In the genomic region with DNA sequence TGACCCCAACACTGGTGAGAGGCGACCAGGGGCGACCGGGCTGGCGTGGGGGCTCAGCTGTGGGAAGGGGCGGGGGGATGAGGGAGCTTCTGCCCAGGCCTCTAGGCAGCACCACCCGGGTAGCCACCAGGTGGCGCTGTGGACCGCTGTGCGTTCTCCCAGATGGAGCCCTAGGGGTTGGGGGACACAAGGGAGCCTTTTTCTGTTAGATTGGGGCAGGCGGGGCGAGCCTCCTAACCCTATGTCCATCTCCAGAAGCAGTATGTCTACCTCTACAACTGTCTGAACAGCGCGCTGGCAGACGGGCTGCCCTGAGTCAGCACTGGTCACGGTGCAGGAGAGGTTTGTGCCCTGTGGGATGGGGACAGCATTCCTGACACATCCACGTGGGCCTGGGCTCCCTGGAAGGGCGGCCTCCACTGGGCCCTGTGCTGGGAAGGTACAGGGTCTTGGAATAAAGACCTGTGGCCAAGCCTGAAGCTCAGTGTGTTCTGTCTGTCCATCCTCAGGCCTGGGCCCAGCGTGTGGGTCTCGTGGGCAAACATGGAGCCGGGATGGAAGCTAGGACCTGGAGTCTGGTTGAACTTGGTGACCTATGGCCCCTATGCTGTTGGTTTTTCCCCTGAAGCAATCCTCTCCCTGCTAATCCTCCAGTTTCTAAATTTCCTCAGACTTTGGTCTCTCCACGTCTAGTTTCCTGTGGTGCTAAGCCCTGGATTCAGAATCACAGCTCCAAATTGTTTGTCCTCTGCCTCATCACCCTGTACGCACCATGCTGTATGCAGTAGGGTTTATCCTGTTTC, we compare ENCODE assay signal across 8 cellular contexts. TPM values are rescaled to one million over a fixed set of nuclear protein-coding genes. Genes with fewer than 3 reads are reported as not detected.
A peak's percentile ranks its signal among the peaks of the same experiment; 100 is the strongest.
DNase-seq lines count a peak whose midpoint lies in the region; ATAC-seq, FAIRE-seq and TF ChIP-seq lines count a peak whose summit lies in the region.

No MANE protein-coding gene starts in this region.

- no peaks in the 10 kb centered on the region for H3K27me3 ChIP-seq in prostate gland (replicated peaks; ENCODE audit: insufficient read depth)

- 49% methylated on average over 18 of the region's 22 CpGs for WGBS in prostate gland

- H3K4me1 Mint-ChIP-seq in activated naive CD4-positive, alpha-beta T cell treated with anti-CD3 and anti-CD28 coated beads for 36 hours (ENCODE audit: low read depth), result peaks cover 14% of the 10 kb centered on the region

- H3K27ac ChIP-seq in prostate gland, result no peak overlapping the region

- ATAC-seq in GM21717 (IDR thresholded peaks at IDR 0.05; ENCODE audit: unreplicated experiment), result no peak
- no peak for ATAC-seq in GM18517 (IDR thresholded peaks at IDR 0.05; ENCODE audit: unreplicated experiment)

- CTCF ChIA-PET in activated naive CD4-positive, alpha-beta T cell treated with anti-CD3 and anti-CD28 coated beads for 36 hours (lab: Charles Lee), result interaction anchor here (0.6 to 3.8 kb wide), 22 partner anchors 8 to 1873 kb away, joined by 3 to 23 read pairs (median 4); no protein-coding TSS in a partner anchor

- H3K27ac Mint-ChIP-seq in activated naive CD4-positive, alpha-beta T cell treated with anti-CD3 and anti-CD28 coated beads for 36 hours, result no peak overlapping the region

- H3K9me3 ChIP-seq in prostate gland, result no peaks in the 10 kb centered on the region

- TF ChIP-seq CTCF in D721Med (IDR thresholded peaks at IDR 0.05; ENCODE audit: insufficient read depth, missing control alignments), result peak; percentile 49
- peak; percentile 60 to 90 (median 82) for TF ChIP-seq CTCF in prostate gland (IDR thresholded peaks at IDR 0.05)

- H3K4me3 ChIP-seq in prostate gland, result no peak overlapping the region

- no peaks in the 10 kb centered on the region for H3K36me3 Mint-ChIP-seq in activated naive CD4-positive, alpha-beta T cell treated with anti-CD3 and anti-CD28 coated beads for 36 hours (ENCODE audit: low read depth)

- H3K4me3 Mint-ChIP-seq in activated naive CD4-positive, alpha-beta T cell treated with anti-CD3 and anti-CD28 coated beads for 36 hours, result no peak overlapping the region

- FAIRE-seq in D721Med (lab: Jason Lieb, UNC), result no peak

- no peaks in the 10 kb centered on the region for H3K36me3 ChIP-seq in prostate gland

- intact Hi-C loops in activated naive CD4-positive, alpha-beta T cell treated with anti-CD3 and anti-CD28 coated beads for 36 hours (cut with micrococcal nuclease), result loop anchor here (1.0 to 5.0 kb wide), 2 partner anchors 189 to 653 kb away; partner anchors contain the start of genes CENPP and NOL8
- intact Hi-C loops in head of caudate nucleus (cut with DNase I), result loop anchor here (5.0 to 10.0 kb wide), 3 partner anchors 106 to 494 kb away; no protein-coding TSS in a partner anchor
- intact Hi-C loops in prostate gland (cut with DNase I), result loop anchor here (5.0 kb wide), 2 partner anchors 104 to 494 kb away; no protein-coding TSS in a partner anchor

- peaks cover 3% of the 10 kb centered on the region for H3K4me1 ChIP-seq in prostate gland (replicated peaks)

- H3K9me3 Mint-ChIP-seq in activated naive CD4-positive, alpha-beta T cell treated with anti-CD3 and anti-CD28 coated beads for 36 hours, result no peaks in the 10 kb centered on the region

- H3K27me3 Mint-ChIP-seq in activated naive CD4-positive, alpha-beta T cell treated with anti-CD3 and anti-CD28 coated beads for 36 hours (ENCODE audit: low read depth), result peaks cover 30% of the 10 kb centered on the region

- peak; percentile 55 for DNase-seq in D721Med (ENCODE audit: insufficient read length, low spot score)
- DNase-seq in HK-2 (ENCODE audit: unreplicated experiment), result peak; percentile 75
- DNase-seq in SK-N-DZ (ENCODE audit: low spot score), result peak; percentile 67
- peak; percentile 78 for DNase-seq in activated naive CD4-positive, alpha-beta T cell treated with anti-CD3 and anti-CD28 coated beads for 36 hours
- DNase-seq in head of caudate nucleus, result peak; percentile 35 to 90 (median 76)
- peak; percentile 51 for DNase-seq in prostate gland (ENCODE audit: low spot score)

- TF ChIP-seq POLR2A in prostate gland (IDR thresholded peaks at IDR 0.05), result no peak

RNA-seq across cellular contexts. Expression of gene SPTLC1, which starts 23.1 kb away (rescaled TPM):
- polyA plus RNA-seq in SK-N-DZ (2014; cell fraction: cytosol; rRNA removed), result 41.1 and 43.4 TPM in 2 replicates
- 47.2 and 47.4 TPM in 2 replicates for polyA plus RNA-seq in SK-N-DZ (2014; cell fraction: nucleus; rRNA removed)
- 10 to 100 TPM; 32.0 to 38.4 TPM for total RNA-seq in activated naive CD4-positive, alpha-beta T cell treated with anti-CD3 and anti-CD28 coated beads for 36 hours
- total RNA-seq in prostate gland, result 10 to 100 TPM; 69.5 to 87.2 TPM
